12 cellular contexts compared by ENCODE assay signal in genomic region chr10:93079663-93080349, GRCh38. TPM values are rescaled to one million over a fixed set of nuclear protein-coding genes. Genes with fewer than 3 reads are reported as not detected.
DNase-seq lines count a peak whose midpoint lies in the region; ATAC-seq lines count a peak whose summit lies in the region.
"Had no signal": no experiment of that assay in that cellular context is flagged by ENCODE, and none has a peak within 500 bp of the region (broad histone marks: within the 10 kb centered on the region; RNA-seq: fewer than 3 reads in every experiment).

No MANE protein-coding gene starts in this region.

- POLR2A ChIA-PET in activated CD4-positive, alpha-beta T cell treated with anti-CD3 and anti-CD28 coated beads, Interleukin-2, amount 10 ng/mL, durations not matched to agents 7 days and 5 days (lab: Charles Lee): no interaction called here

- H3K9ac ChIP-seq in adipocyte (ENCODE audit: low read length): peak overlapping the region; percentile 39

- no peak overlapping the region for H3K27ac Mint-ChIP-seq in activated CD4-positive, alpha-beta T cell treated with anti-CD3 and anti-CD28 coated beads, Interleukin-2, amount 10 ng/mL, durations not matched to agents 24 days and 14 days
- no peak overlapping the region for H3K27ac Mint-ChIP-seq in activated CD4-positive, alpha-beta T cell treated with anti-CD3 and anti-CD28 coated beads, Interleukin-2, amount 10 ng/mL, durations not matched to agents 7 days and 5 days
- H3K27ac Mint-ChIP-seq in stimulated activated memory B cell treated with anti-CD40 and anti-IgM and Interleukin-4, amounts not matched to agents 10 μg/mL and 1 μg/mL and 100 μg/mL, for 72 hours: no peak overlapping the region

- no peaks in the 10 kb centered on the region for H3K9me3 ChIP-seq in adipocyte (ENCODE audit: control insufficient read depth, low read length)
- H3K9me3 ChIP-seq: testis had no signal

- peaks cover 10% of the 10 kb centered on the region for H3K4me1 Mint-ChIP-seq in activated CD4-positive, alpha-beta T cell treated with anti-CD3 and anti-CD28 coated beads, Interleukin-2, amount 10 ng/mL, durations not matched to agents 24 days and 14 days
- peaks cover 6% of the 10 kb centered on the region for H3K4me1 Mint-ChIP-seq in activated CD4-positive, alpha-beta T cell treated with anti-CD3 and anti-CD28 coated beads, Interleukin-2, amount 10 ng/mL, durations not matched to agents 7 days and 5 days
- peaks cover 19% of the 10 kb centered on the region for H3K4me1 Mint-ChIP-seq in stimulated activated memory B cell treated with anti-CD40 and anti-IgM and Interleukin-4, amounts not matched to agents 10 μg/mL and 1 μg/mL and 100 μg/mL, for 72 hours

- intact Hi-C loops in activated CD4-positive, alpha-beta T cell treated with anti-CD3 and anti-CD28 coated beads, Interleukin-2, amount 10 ng/mL, durations not matched to agents 24 days and 14 days (cut with micrococcal nuclease): loop anchor here (2.0 to 10.0 kb wide), 3 partner anchors 207 to 405 kb away; partner anchors contain the start of gene MYOF

- peaks cover 27% of the 10 kb centered on the region for H3K27me3 ChIP-seq in adipocyte (replicated peaks; ENCODE audit: control insufficient read depth, insufficient read depth, low read length)
- H3K27me3 ChIP-seq: testis had no signal

- H3K27me3 Mint-ChIP-seq in activated CD4-positive, alpha-beta T cell treated with anti-CD3 and anti-CD28 coated beads, Interleukin-2, amount 10 ng/mL, durations not matched to agents 24 days and 14 days: peaks cover 47% of the 10 kb centered on the region
- peaks cover 57% of the 10 kb centered on the region for H3K27me3 Mint-ChIP-seq in activated CD4-positive, alpha-beta T cell treated with anti-CD3 and anti-CD28 coated beads, Interleukin-2, amount 10 ng/mL, durations not matched to agents 7 days and 5 days
- peaks cover 51% of the 10 kb centered on the region for H3K27me3 Mint-ChIP-seq in stimulated activated memory B cell treated with anti-CD40 and anti-IgM and Interleukin-4, amounts not matched to agents 10 μg/mL and 1 μg/mL and 100 μg/mL, for 72 hours

- H3K36me3 ChIP-seq in adipocyte (ENCODE audit: control insufficient read depth, insufficient read depth, low read length, severe bottlenecking): no peaks in the 10 kb centered on the region

- no peaks in the 10 kb centered on the region for H3K9me3 Mint-ChIP-seq in activated CD4-positive, alpha-beta T cell treated with anti-CD3 and anti-CD28 coated beads, Interleukin-2, amount 10 ng/mL, durations not matched to agents 24 days and 14 days
- no peaks in the 10 kb centered on the region for H3K9me3 Mint-ChIP-seq in activated CD4-positive, alpha-beta T cell treated with anti-CD3 and anti-CD28 coated beads, Interleukin-2, amount 10 ng/mL, durations not matched to agents 7 days and 5 days
- no peaks in the 10 kb centered on the region for H3K9me3 Mint-ChIP-seq in stimulated activated memory B cell treated with anti-CD40 and anti-IgM and Interleukin-4, amounts not matched to agents 10 μg/mL and 1 μg/mL and 100 μg/mL, for 72 hours

- CTCF ChIA-PET in activated CD4-positive, alpha-beta T cell treated with anti-CD3 and anti-CD28 coated beads, Interleukin-2, amount 10 ng/mL, durations not matched to agents 7 days and 5 days (lab: Charles Lee): interaction anchor here (0.6 to 1.1 kb wide), 3 partner anchors 26 to 272 kb away, joined by 3 to 4 read pairs (median 4); no protein-coding TSS in a partner anchor

- no peak overlapping the region for H3K4me3 Mint-ChIP-seq in activated CD4-positive, alpha-beta T cell treated with anti-CD3 and anti-CD28 coated beads, Interleukin-2, amount 10 ng/mL, durations not matched to agents 24 days and 14 days
- H3K4me3 Mint-ChIP-seq in activated CD4-positive, alpha-beta T cell treated with anti-CD3 and anti-CD28 coated beads, Interleukin-2, amount 10 ng/mL, durations not matched to agents 7 days and 5 days: no peak overlapping the region
- peak overlapping the region; percentile 59 for H3K4me3 Mint-ChIP-seq in stimulated activated memory B cell treated with anti-CD40 and anti-IgM and Interleukin-4, amounts not matched to agents 10 μg/mL and 1 μg/mL and 100 μg/mL, for 72 hours

- peak; percentile 61 for ATAC-seq in left lobe of liver
- no peak for ATAC-seq in stimulated activated memory B cell treated with anti-CD40 and anti-IgM and Interleukin-4, amounts not matched to agents 10 μg/mL and 1 μg/mL and 100 μg/mL, for 72 hours

- H3K4me1 ChIP-seq in adipocyte (ENCODE audit: control insufficient read depth, insufficient read depth, low read length): peaks cover 17% of the 10 kb centered on the region
- H3K4me1 ChIP-seq: testis had no signal

- peak overlapping the region; percentile 63 for H3K4me3 ChIP-seq in adipocyte (ENCODE audit: low read length)
- H3K4me3 ChIP-seq: testis had no signal

- H3K36me3 Mint-ChIP-seq in activated CD4-positive, alpha-beta T cell treated with anti-CD3 and anti-CD28 coated beads, Interleukin-2, amount 10 ng/mL, durations not matched to agents 24 days and 14 days (ENCODE audit: low read depth): no peaks in the 10 kb centered on the region
- no peaks in the 10 kb centered on the region for H3K36me3 Mint-ChIP-seq in activated CD4-positive, alpha-beta T cell treated with anti-CD3 and anti-CD28 coated beads, Interleukin-2, amount 10 ng/mL, durations not matched to agents 7 days and 5 days (ENCODE audit: low read depth)
- no peaks in the 10 kb centered on the region for H3K36me3 Mint-ChIP-seq in stimulated activated memory B cell treated with anti-CD40 and anti-IgM and Interleukin-4, amounts not matched to agents 10 μg/mL and 1 μg/mL and 100 μg/mL, for 72 hours

- peak; percentile 51 for DNase-seq in activated CD4-positive, alpha-beta T cell treated with anti-CD3 and anti-CD28 coated beads, Interleukin-2, amount 10 ng/mL, durations not matched to agents 24 days and 14 days
- DNase-seq in activated CD4-positive, alpha-beta T cell treated with anti-CD3 and anti-CD28 coated beads, Interleukin-2, amount 10 ng/mL, durations not matched to agents 7 days and 5 days: no peak
- no peak for DNase-seq in adipocyte (ENCODE audit: low read depth)
- peak; percentile 67 for DNase-seq in left lobe of liver (ENCODE audit: low spot score)
- no peak for DNase-seq in hypothalamus (lab: John Stamatoyannopoulos, UW)
- DNase-seq in nucleus accumbens (lab: John Stamatoyannopoulos, UW): no peak
- no peak for DNase-seq in NCI-H1694 (lab: John Stamatoyannopoulos, UW)
- DNase-seq: NCI-H2107 had no signal

RNA-seq across cellular contexts. Expression of gene CYP26A1, which starts 6.1 kb away (rescaled TPM):
- not detected in 2 replicates for total RNA-seq in activated CD4-positive, alpha-beta T cell treated with anti-CD3 and anti-CD28 coated beads, Interleukin-2, amount 10 ng/mL, durations not matched to agents 24 days and 14 days
- not detected for total RNA-seq in activated CD4-positive, alpha-beta T cell treated with anti-CD3 and anti-CD28 coated beads, Interleukin-2, amount 10 ng/mL, durations not matched to agents 7 days and 5 days
- total RNA-seq in left lobe of liver: 16.2 TPM
- total RNA-seq: kidney epithelial cell, testis had no signal

RNA-seq across cellular contexts. Expression of gene CYP26C1, which starts 19.2 kb away (rescaled TPM):
- total RNA-seq in activated CD4-positive, alpha-beta T cell treated with anti-CD3 and anti-CD28 coated beads, Interleukin-2, amount 10 ng/mL, durations not matched to agents 24 days and 14 days: 0.07 and 0.12 TPM in 2 replicates
- total RNA-seq in activated CD4-positive, alpha-beta T cell treated with anti-CD3 and anti-CD28 coated beads, Interleukin-2, amount 10 ng/mL, durations not matched to agents 7 days and 5 days: under 1 TPM; 0.07 to 0.12 TPM
- total RNA-seq in left lobe of liver: 0.08 TPM
- total RNA-seq: A172 had no signal

Comparison
In these comparisons a context has a peak if more than half of its experiments do, and no peak if none do; other contexts are left out.
1. DNase-seq: peak in activated CD4-positive, alpha-beta T cell treated with anti-CD3 and anti-CD28 coated beads, Interleukin-2, amount 10 ng/mL, durations not matched to agents 24 days and 14 days (single experiment) and left lobe of liver (single experiment); none in activated CD4-positive, alpha-beta T cell treated with anti-CD3 and anti-CD28 coated beads, Interleukin-2, amount 10 ng/mL, durations not matched to agents 7 days and 5 days (single experiment), adipocyte (single experiment), hypothalamus (0 of 51), nucleus accumbens (0 of 56) and NCI-H1694 (single experiment).
2. RNA of gene CYP26A1, which starts 6.1 kb away (total RNA-seq): 16.2 TPM in left lobe of liver (single experiment); not detected in activated CD4-positive, alpha-beta T cell treated with anti-CD3 and anti-CD28 coated beads, Interleukin-2, amount 10 ng/mL, durations not matched to agents 24 days and 14 days and not detected in activated CD4-positive, alpha-beta T cell treated with anti-CD3 and anti-CD28 coated beads, Interleukin-2, amount 10 ng/mL, durations not matched to agents 7 days and 5 days; every median in the first group is over 10 times any median in the second.